Comparison of ENCODE assay signal across 8 cellular contexts in the genomic region with DNA sequence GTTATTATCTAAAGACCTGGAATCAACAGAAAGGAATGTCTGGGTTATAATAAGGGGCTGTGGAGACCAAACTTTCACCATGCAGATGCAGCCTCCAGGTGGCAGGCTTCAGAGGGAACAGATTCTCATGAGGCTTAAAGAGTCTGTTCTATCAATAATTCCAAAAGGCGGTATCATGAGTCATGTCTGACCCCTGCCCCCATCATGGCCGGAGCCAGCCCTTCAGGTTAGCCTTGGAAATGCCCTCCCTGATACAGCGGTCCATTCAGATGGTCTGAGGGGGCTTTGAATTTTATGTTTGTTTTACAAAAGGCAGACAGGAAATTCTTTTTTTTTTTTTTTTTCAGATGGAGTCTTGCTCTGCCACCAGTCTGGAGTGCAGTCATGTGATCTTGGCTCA. TPM values are rescaled to one million over a fixed set of nuclear protein-coding genes. Genes with fewer than 3 reads are reported as not detected.
DNase-seq lines count a peak whose midpoint lies in the region; ATAC-seq and TF ChIP-seq lines count a peak whose summit lies in the region.

No MANE protein-coding gene starts in this region.

- no peaks in the 10 kb centered on the region for H3K4me1 ChIP-seq in naive thymus-derived CD4-positive, alpha-beta T cell (ENCODE audit: control insufficient read depth in 2 of 2, insufficient read depth in 2 of 2, low read length in 2 of 2)

- ATAC-seq in T-cell (replicated peaks in 1 of 4) (peak in 3 of 4 experiments; percentile 32 to 74 (median 53)), HG03139 (IDR thresholded peaks at IDR 0.05; ENCODE audit: unreplicated experiment) (no peak)
- peak; percentile 56 for ATAC-seq in naive thymus-derived CD4-positive, alpha-beta T cell

- no peak overlapping the region for H3K4me3 Mint-ChIP-seq in T-cell
- peak overlapping the region in 6 of 10 donors; percentile 33 to 65 (median 56) for H3K4me3 Mint-ChIP-seq in naive thymus-derived CD4-positive, alpha-beta T cell

- peaks cover 0 to 10% of the 10 kb centered on the region in 2 donors for H3K27me3 Mint-ChIP-seq in T-cell
- H3K27me3 Mint-ChIP-seq in naive thymus-derived CD4-positive, alpha-beta T cell: peaks cover 0 to 18% (median 8%) of the 10 kb centered on the region in 5 donors

- H3K27ac ChIP-seq in dorsolateral prefrontal cortex: peak overlapping the region in 1 of 59 donors; percentile 33
- H3K27ac ChIP-seq in naive thymus-derived CD4-positive, alpha-beta T cell (ENCODE audit: low read depth, low read length): no peak overlapping the region

- peaks cover 10% of the 10 kb centered on the region for H3K36me3 Mint-ChIP-seq in T-cell
- H3K36me3 Mint-ChIP-seq in naive thymus-derived CD4-positive, alpha-beta T cell: peaks cover 0 to 5% (median 3%) of the 10 kb centered on the region in 5 donors

- no peaks in the 10 kb centered on the region for H3K9me3 ChIP-seq in naive thymus-derived CD4-positive, alpha-beta T cell (ENCODE audit: control insufficient read depth in 2 of 3, low read length in 3 of 3)

- CTCF ChIA-PET in T-cell (lab: Charles Lee): interaction anchor here in 1 of 2 donors (0.7 kb wide), 1 partner anchor 96 kb away, joined by 5 read pairs; no protein-coding TSS in a partner anchor
- CTCF ChIA-PET in naive thymus-derived CD4-positive, alpha-beta T cell (lab: Charles Lee): interaction anchor here (0.8 kb wide), 1 partner anchor 17 kb away, joined by 3 read pairs; no protein-coding TSS in a partner anchor

- POLR2A ChIA-PET in T-cell (lab: Charles Lee): interaction anchor here in 1 of 2 donors (0.6 kb wide), 1 partner anchor 132 kb away, joined by 10 read pairs; no protein-coding TSS in a partner anchor
- POLR2A ChIA-PET in naive thymus-derived CD4-positive, alpha-beta T cell (lab: Charles Lee): no interaction called here

- H3K27me3 ChIP-seq in dorsolateral prefrontal cortex: no peaks in the 10 kb centered on the region
- H3K27me3 ChIP-seq in naive thymus-derived CD4-positive, alpha-beta T cell (ENCODE audit: control insufficient read depth in 2 of 2, insufficient read depth in 2 of 2, low read length in 2 of 2): no peaks in the 10 kb centered on the region

- peak; percentile 9 for DNase-seq in DMS79 treated with DMSO at 0.1 percent for 48 hours (lab: John Stamatoyannopoulos, UW)
- DNase-seq in DMS79 (lab: John Stamatoyannopoulos, UW): no peak
- DNase-seq in Jurkat, Clone E6-1 (ENCODE audit: low read depth, low spot score): peak; percentile 31
- DNase-seq in T-cell: peak in 28 of 34 experiments; percentile 7 to 47 (median 26)
- no peak for DNase-seq in dorsolateral prefrontal cortex
- DNase-seq in naive thymus-derived CD4-positive, alpha-beta T cell: peak in 7 of 9 donors; percentile 22 to 55 (median 51)
- DNase-seq in GOT3 (lab: John Stamatoyannopoulos, UW): no peak

- no peak overlapping the region for H3K4me3 ChIP-seq in Jurkat, Clone E6-1 (ENCODE audit: low read length)
- no peak overlapping the region for H3K4me3 ChIP-seq in dorsolateral prefrontal cortex
- no peak overlapping the region for H3K4me3 ChIP-seq in naive thymus-derived CD4-positive, alpha-beta T cell (ENCODE audit: low read length)

- H3K4me1 Mint-ChIP-seq in T-cell: peaks cover 0 to 13% (median 7%) of the 10 kb centered on the region in 3 donors
- peaks cover 6 to 18% (median 11%) of the 10 kb centered on the region in 7 donors for H3K4me1 Mint-ChIP-seq in naive thymus-derived CD4-positive, alpha-beta T cell

- peak in 45 of 56 donors; percentile 12 to 65 (median 37) for TF ChIP-seq CTCF in dorsolateral prefrontal cortex (IDR thresholded peaks at IDR 0.05 in 54 of 56, conservative IDR thresholded peaks at IDR 0.05 in 2 of 56; ENCODE audit: low read depth in 1 of 56, partially characterized antibody in 56 of 56)

- H3K36me3 ChIP-seq in naive thymus-derived CD4-positive, alpha-beta T cell (ENCODE audit: control insufficient read depth in 2 of 3, insufficient read depth in 3 of 3, low read length in 3 of 3): no peaks in the 10 kb centered on the region

- H3K27ac Mint-ChIP-seq in T-cell: no peak overlapping the region
- H3K27ac Mint-ChIP-seq in naive thymus-derived CD4-positive, alpha-beta T cell: peak overlapping the region in 3 of 9 donors; percentile 19 to 55 (median 45)

- H3K9me3 Mint-ChIP-seq in T-cell: no peaks in the 10 kb centered on the region
- peaks cover 0 to 7% (median 0%) of the 10 kb centered on the region in 11 donors for H3K9me3 Mint-ChIP-seq in naive thymus-derived CD4-positive, alpha-beta T cell

- intact Hi-C loops in dorsolateral prefrontal cortex (cut with DNase I): no loop called here
- intact Hi-C loops in naive thymus-derived CD4-positive, alpha-beta T cell (cut with micrococcal nuclease): loop anchor here (1.0 kb wide), 3 partner anchors 22 to 332 kb away; a partner anchor contains a TSS

RNA-seq across cellular contexts. Expression of a gene that starts 21.7 kb away (rescaled TPM):
- 78.4 TPM for polyA plus RNA-seq in Jurkat, Clone E6-1 (2012; ENCODE audit: insufficient read depth, insufficient read length)
- total RNA-seq in T-cell (100 to 1,000 TPM in 4 of 5 donors, 10 to 100 TPM in 1; 83.6 to 120 (median 112) TPM), dorsolateral prefrontal cortex (100 to 1,000 TPM in 115 of 120 experiments, 10 to 100 TPM in 5; 87.9 to 281 (median 130) TPM)
- 100 to 1,000 TPM in 2 of 5 experiments, 10 to 100 TPM in 3; 77.3 to 113 (median 98.8) TPM for total RNA-seq in naive thymus-derived CD4-positive, alpha-beta T cell
- 10 to 100 TPM; 21.6 to 24.9 TPM for polyA plus RNA-seq in naive thymus-derived CD4-positive, alpha-beta T cell

Comparison
In these comparisons a context has a peak if more than half of its experiments do, and no peak if none do; other contexts are left out.
1. DNase-seq: peak in DMS79 treated with DMSO at 0.1 percent for 48 hours (single experiment), Jurkat, Clone E6-1 (single experiment), T-cell (28 of 34) and naive thymus-derived CD4-positive, alpha-beta T cell (7 of 9); none in DMS79 (single experiment), dorsolateral prefrontal cortex (0 of 10) and GOT3 (single experiment).
2. H3K4me3 Mint-ChIP-seq: peak in naive thymus-derived CD4-positive, alpha-beta T cell (6 of 10); none in T-cell (0 of 3).
3. intact Hi-C loops: an anchor here in naive thymus-derived CD4-positive, alpha-beta T cell (1.0 kb wide); none called in dorsolateral prefrontal cortex.